ENCODE assay signal across 28 cellular contexts in the genomic region with DNA sequence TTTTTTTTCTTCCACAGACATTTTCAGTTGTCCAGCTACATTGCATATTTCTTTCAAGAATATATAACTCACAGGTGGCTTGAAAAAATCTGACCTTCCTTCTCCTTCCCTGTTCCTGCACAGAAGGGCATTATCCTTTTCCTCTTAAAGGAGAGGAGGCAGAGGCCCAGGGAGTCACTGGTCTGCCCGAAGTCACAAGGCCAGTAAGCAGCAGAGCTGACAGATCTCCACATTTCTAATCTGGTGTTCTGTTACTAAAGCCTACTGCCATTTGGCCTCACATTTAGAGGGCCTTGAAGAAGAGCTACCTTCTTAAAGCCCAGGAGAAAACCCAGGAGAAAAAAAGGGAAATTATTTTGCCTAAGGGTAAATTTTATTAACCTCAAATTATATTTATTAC. TPM values are rescaled to one million over a fixed set of nuclear protein-coding genes. Genes with fewer than 3 reads are reported as not detected.
"Had no signal": no experiment of that assay in that cellular context is flagged by ENCODE, and none has a peak within 500 bp of the region (broad histone marks: within the 10 kb centered on the region; RNA-seq: fewer than 3 reads in every experiment).

No MANE protein-coding gene starts in this region.

- H3K9ac ChIP-seq: neural progenitor cell had no signal

- H2AFZ ChIP-seq: neural progenitor cell had no signal

- DNase-seq: activated CD4-positive, alpha-beta T cell treated with anti-CD3 and anti-CD28 coated beads, Interleukin-2, amount 50 U/mL, for 1 hour; activated CD8-positive, alpha-beta T cell treated with anti-CD3 and anti-CD28 coated beads, Interleukin-2, amount 10 ng/mL, durations not matched to agents 7 days and 5 days; activated gamma-delta T cell treated with Interleukin-2 at 50 U/mL for 16 hours; aorta; effector CD4-positive, alpha-beta T cell; foreskin fibroblast; kidney; lower lobe of right lung; mesendoderm; mucosa of descending colon; naive B cell; posterior cingulate gyrus; retina; stimulated activated CD4-positive, alpha-beta T cell treated with anti-CD3 and anti-CD28 coated beads, Interleukin-1b, Interleukin-23, amount 100 ng/mL, for 48 hours; stimulated activated naive CD8-positive, alpha-beta T cell treated with anti-CD3 and anti-CD28 coated beads, Interleukin-15, amount 100 ng/mL, for 72 hours; transverse colon; uterus had no signal

- H3K4me3 ChIP-seq: lower lobe of right lung, mucosa of descending colon, neural progenitor cell, transverse colon, uterus had no signal

- H3K27me3 Mint-ChIP-seq: activated naive CD4-positive, alpha-beta T cell treated with anti-CD3 and anti-CD28 coated beads, Interleukin-2, amount 50 U/mL, for 24 hours; brain; dendritic cell treated with granulocyte-macrophage colony-stimulating factor and Interleukin-4, amounts not matched to agents 40 ng/mL and 50 ng/mL, for 4 days; naive B cell; stimulated activated naive CD8-positive, alpha-beta T cell treated with anti-CD3 and anti-CD28 coated beads, Interleukin-15, amount 100 ng/mL, for 72 hours had no signal

- H3K9me3 Mint-ChIP-seq: activated naive CD4-positive, alpha-beta T cell treated with anti-CD3 and anti-CD28 coated beads, Interleukin-2, amount 50 U/mL, for 24 hours; brain; dendritic cell treated with granulocyte-macrophage colony-stimulating factor and Interleukin-4, amounts not matched to agents 40 ng/mL and 50 ng/mL, for 4 days; naive B cell; neural progenitor cell; stimulated activated effector memory CD8-positive, alpha-beta T cell treated with anti-CD3 and anti-CD28 coated beads, Interleukin-12 subunit alpha, Interleukin-12 subunit beta, amount 100 ng/mL, for 72 hours; stimulated activated naive CD8-positive, alpha-beta T cell treated with anti-CD3 and anti-CD28 coated beads, Interleukin-15, amount 100 ng/mL, for 72 hours; T-helper 1 cell treated with Interleukin-12 subunit alpha and Interleukin-12 subunit beta and Interleukin-4 antibody, amounts not matched to agents 30 μg/mL and 1 μg/mL, for 36 hours had no signal

- H3K27me3 ChIP-seq: neural progenitor cell, transverse colon, uterus had no signal

- H3K36me3 Mint-ChIP-seq: neural progenitor cell had no signal

- H3K9me3 ChIP-seq: lower lobe of right lung, mucosa of descending colon, transverse colon, uterus had no signal

- H3K4me1 ChIP-seq: lower lobe of right lung, uterus had no signal

- H3K4me2 ChIP-seq: neural progenitor cell had no signal

- H3K27ac ChIP-seq: lower lobe of right lung, neural progenitor cell, transverse colon, uterus had no signal

- H3K4me3 Mint-ChIP-seq: activated CD8-positive, alpha-beta T cell treated with anti-CD3 and anti-CD28 coated beads, Interleukin-2, amount 10 ng/mL, durations not matched to agents 7 days and 5 days; activated naive CD4-positive, alpha-beta T cell treated with anti-CD3 and anti-CD28 coated beads, Interleukin-2, amount 50 U/mL, for 24 hours; dendritic cell treated with granulocyte-macrophage colony-stimulating factor and Interleukin-4, amounts not matched to agents 40 ng/mL and 50 ng/mL, for 4 days; neural progenitor cell; stimulated activated effector memory CD8-positive, alpha-beta T cell treated with anti-CD3 and anti-CD28 coated beads, Interleukin-12 subunit alpha, Interleukin-12 subunit beta, amount 100 ng/mL, for 72 hours; stimulated activated naive CD8-positive, alpha-beta T cell treated with anti-CD3 and anti-CD28 coated beads, Interleukin-15, amount 100 ng/mL, for 72 hours; T-helper 1 cell treated with Interleukin-12 subunit alpha and Interleukin-12 subunit beta and Interleukin-4 antibody, amounts not matched to agents 30 μg/mL and 1 μg/mL, for 36 hours had no signal

- H3K36me3 ChIP-seq: lower lobe of right lung, neural progenitor cell, transverse colon, uterus had no signal

- H3K27ac Mint-ChIP-seq: activated CD8-positive, alpha-beta T cell treated with anti-CD3 and anti-CD28 coated beads, Interleukin-2, amount 10 ng/mL, durations not matched to agents 7 days and 5 days; activated naive CD4-positive, alpha-beta T cell treated with anti-CD3 and anti-CD28 coated beads, Interleukin-2, amount 50 U/mL, for 24 hours; dendritic cell treated with granulocyte-macrophage colony-stimulating factor and Interleukin-4, amounts not matched to agents 40 ng/mL and 50 ng/mL, for 4 days; neural progenitor cell; stimulated activated effector memory CD8-positive, alpha-beta T cell treated with anti-CD3 and anti-CD28 coated beads, Interleukin-12 subunit alpha, Interleukin-12 subunit beta, amount 100 ng/mL, for 72 hours; stimulated activated naive CD8-positive, alpha-beta T cell treated with anti-CD3 and anti-CD28 coated beads, Interleukin-15, amount 100 ng/mL, for 72 hours; T-helper 1 cell treated with Interleukin-12 subunit alpha and Interleukin-12 subunit beta and Interleukin-4 antibody, amounts not matched to agents 30 μg/mL and 1 μg/mL, for 36 hours had no signal

RNA-seq across cellular contexts. Expression of a gene that starts 52.7 kb away (rescaled TPM):
- total RNA-seq: activated CD8-positive, alpha-beta T cell treated with anti-CD3 and anti-CD28 coated beads, Interleukin-2, amount 10 ng/mL, durations not matched to agents 7 days and 5 days; aorta; cardiac septum; epithelial cell of proximal tubule; fibroblast of lung; kidney; left lobe of liver; lower lobe of right lung; mucosa of descending colon; omental fat pad; transverse colon; uterus had no signal
- polyA plus RNA-seq: aorta, fibroblast of lung had no signal
